ENCODE assay signal across 18 cellular contexts in the genomic region with DNA sequence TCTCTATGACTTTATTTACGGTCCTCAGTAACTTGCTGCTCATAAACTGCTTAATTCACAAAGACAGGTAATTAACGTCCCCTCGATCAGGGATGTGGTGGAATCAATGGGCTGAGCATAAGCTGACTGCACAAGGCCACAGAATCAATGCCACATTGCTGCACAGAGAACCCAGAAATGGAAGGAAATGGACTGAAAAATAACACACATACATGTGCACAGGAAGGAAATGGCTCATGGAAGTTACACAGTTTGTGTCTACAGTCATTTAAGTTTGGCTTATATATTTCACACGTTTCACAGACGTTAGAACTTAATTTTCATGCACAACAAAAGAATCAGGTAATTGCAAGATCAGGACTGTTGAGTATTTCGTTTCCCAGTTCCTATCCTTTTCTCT.
"Had no signal": no experiment of that assay in that cellular context is flagged by ENCODE, and none has a peak within 500 bp of the region (broad histone marks: within the 10 kb centered on the region; RNA-seq: fewer than 3 reads in every experiment).

No MANE protein-coding gene starts in this region.

- H3K27me3 Mint-ChIP-seq: activated CD4-positive, alpha-beta T cell treated with anti-CD3 and anti-CD28 coated beads, Interleukin-2, amount 10 ng/mL, durations not matched to agents 24 days and 14 days; progenitor cell of endocrine pancreas had no signal

- H3K27me3 ChIP-seq: body of pancreas, cardiac muscle cell, foreskin keratinocyte, sigmoid colon, upper lobe of left lung had no signal

- DNase-seq: activated CD4-positive, alpha-beta T cell treated with anti-CD3 and anti-CD28 coated beads, Interleukin-2, amount 10 ng/mL, durations not matched to agents 24 days and 14 days; activated gamma-delta T cell treated with Interleukin-2 at 50 U/mL for 16 hours; activated T-cell treated with anti-CD3 and anti-CD28 coated beads, Interleukin-2, amount 50 U/mL, for 1 hour; body of pancreas; effector CD8-positive, alpha-beta T cell; foreskin keratinocyte; natural killer cell; retina; sigmoid colon; stimulated activated CD4-positive, alpha-beta T cell treated with anti-CD3 and anti-CD28 coated beads, Interleukin-15, amount 100 ng/mL, for 24 hours; stimulated activated CD8-positive, alpha-beta memory T cell treated with anti-CD3 and anti-CD28 coated beads, Interleukin-4, amount 100 ng/mL, for 48 hours; SW 1271; upper lobe of left lung had no signal

- H3K4me1 ChIP-seq: body of pancreas, sigmoid colon, upper lobe of left lung had no signal

- ATAC-seq: body of pancreas, foreskin keratinocyte, left lobe of liver, natural killer cell had no signal

- H3K36me3 ChIP-seq: cardiac muscle cell, sigmoid colon, upper lobe of left lung had no signal

- H3K27ac Mint-ChIP-seq: activated CD4-positive, alpha-beta T cell treated with anti-CD3 and anti-CD28 coated beads, Interleukin-2, amount 10 ng/mL, durations not matched to agents 24 days and 14 days; natural killer cell; progenitor cell of endocrine pancreas had no signal

- H3K4me3 ChIP-seq: body of pancreas, cardiac muscle cell, lung, sigmoid colon, smooth muscle cell, upper lobe of left lung had no signal

- H3K9me3 Mint-ChIP-seq: natural killer cell had no signal

- H3K36me3 Mint-ChIP-seq: natural killer cell had no signal

- H3K4me3 Mint-ChIP-seq: activated CD4-positive, alpha-beta T cell treated with anti-CD3 and anti-CD28 coated beads, Interleukin-2, amount 10 ng/mL, durations not matched to agents 24 days and 14 days; natural killer cell had no signal

- H3K9me3 ChIP-seq: body of pancreas, sigmoid colon, upper lobe of left lung had no signal

- H3K4me2 ChIP-seq: smooth muscle cell had no signal
